ENCODE assay signal across 17 cellular contexts in genomic region chr5:65290677-65291076, GRCh38.
"Had no signal": no experiment of that assay in that cellular context is flagged by ENCODE, and none has a peak within 500 bp of the region (broad histone marks: within the 10 kb centered on the region; RNA-seq: fewer than 3 reads in every experiment).

No MANE protein-coding gene starts in this region.

- DNase-seq: activated CD4-positive, alpha-beta T cell treated with anti-CD3 and anti-CD28 coated beads for 1 hour; activated naive CD4-positive, alpha-beta T cell; central memory CD4-positive, alpha-beta T cell; cortex of kidney; effector memory CD4-positive, alpha-beta T cell; foreskin melanocyte; head of caudate nucleus; islet precursor cell; left lung; retina; T-helper 2 cell had no signal

- H3K4me3 ChIP-seq: left lung, neural progenitor cell, smooth muscle cell, tibial nerve, vagina had no signal

- H3K27me3 ChIP-seq: left lung, neural progenitor cell, tibial nerve, vagina had no signal

- H3K4me1 ChIP-seq: left lung, neural progenitor cell, parathyroid adenoma, tibial nerve, vagina had no signal

- H3K36me3 ChIP-seq: left lung, neural progenitor cell, vagina had no signal

- H3K9ac ChIP-seq: neural progenitor cell, parathyroid adenoma had no signal

- ATAC-seq: left lung; stimulated activated effector memory CD8-positive, alpha-beta T cell treated with anti-CD3 and anti-CD28 coated beads, Interleukin-12 subunit alpha, Interleukin-12 subunit beta, amount 100 ng/mL, for 72 hours had no signal

- H3K9me3 ChIP-seq: left lung, tibial nerve, vagina had no signal
